1 cellular context compared by ENCODE assay signal in the genomic region with DNA sequence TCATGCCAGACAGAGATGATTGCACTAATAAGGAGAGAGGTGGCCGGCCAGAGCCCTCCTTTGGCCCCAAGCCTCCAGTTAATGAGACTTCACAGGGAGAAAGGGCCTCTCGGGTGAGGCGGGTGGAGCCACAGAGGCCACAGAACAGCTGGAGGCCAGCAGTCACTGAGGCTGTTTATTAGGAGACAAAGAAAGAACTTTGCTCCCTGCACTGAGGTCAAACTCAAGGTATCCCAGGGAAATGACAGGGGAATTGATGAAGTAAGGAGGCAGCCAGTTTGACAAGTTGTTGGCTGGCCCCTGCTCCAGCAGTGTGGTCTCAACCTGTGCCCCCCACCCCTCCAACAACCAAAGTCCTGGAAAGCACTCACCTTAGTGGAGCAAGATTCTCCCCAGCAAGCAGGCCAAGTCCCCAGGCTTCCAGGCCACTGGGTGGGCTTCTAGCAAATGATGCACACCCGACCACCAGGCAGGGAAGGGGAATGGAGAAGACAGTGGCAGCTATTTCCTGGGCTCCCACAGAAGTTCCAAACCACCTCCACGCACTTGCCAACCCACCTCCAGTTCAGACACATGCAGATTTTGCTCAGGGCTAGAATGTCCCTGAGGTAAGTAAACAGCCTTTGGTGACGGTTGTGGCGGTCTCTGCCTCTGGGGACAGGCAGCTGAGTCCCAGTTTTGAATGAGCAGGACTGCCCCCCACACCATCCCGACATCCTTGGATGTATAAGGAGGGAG.
TF ChIP-seq lines count a peak whose summit lies in the region.

No MANE protein-coding gene starts in this region.

TF ChIP-seq in H1, 55 proteins besides CTCF, POLR2A, EP300 and RAD21:
- TF ChIP-seq, protein P1, sequence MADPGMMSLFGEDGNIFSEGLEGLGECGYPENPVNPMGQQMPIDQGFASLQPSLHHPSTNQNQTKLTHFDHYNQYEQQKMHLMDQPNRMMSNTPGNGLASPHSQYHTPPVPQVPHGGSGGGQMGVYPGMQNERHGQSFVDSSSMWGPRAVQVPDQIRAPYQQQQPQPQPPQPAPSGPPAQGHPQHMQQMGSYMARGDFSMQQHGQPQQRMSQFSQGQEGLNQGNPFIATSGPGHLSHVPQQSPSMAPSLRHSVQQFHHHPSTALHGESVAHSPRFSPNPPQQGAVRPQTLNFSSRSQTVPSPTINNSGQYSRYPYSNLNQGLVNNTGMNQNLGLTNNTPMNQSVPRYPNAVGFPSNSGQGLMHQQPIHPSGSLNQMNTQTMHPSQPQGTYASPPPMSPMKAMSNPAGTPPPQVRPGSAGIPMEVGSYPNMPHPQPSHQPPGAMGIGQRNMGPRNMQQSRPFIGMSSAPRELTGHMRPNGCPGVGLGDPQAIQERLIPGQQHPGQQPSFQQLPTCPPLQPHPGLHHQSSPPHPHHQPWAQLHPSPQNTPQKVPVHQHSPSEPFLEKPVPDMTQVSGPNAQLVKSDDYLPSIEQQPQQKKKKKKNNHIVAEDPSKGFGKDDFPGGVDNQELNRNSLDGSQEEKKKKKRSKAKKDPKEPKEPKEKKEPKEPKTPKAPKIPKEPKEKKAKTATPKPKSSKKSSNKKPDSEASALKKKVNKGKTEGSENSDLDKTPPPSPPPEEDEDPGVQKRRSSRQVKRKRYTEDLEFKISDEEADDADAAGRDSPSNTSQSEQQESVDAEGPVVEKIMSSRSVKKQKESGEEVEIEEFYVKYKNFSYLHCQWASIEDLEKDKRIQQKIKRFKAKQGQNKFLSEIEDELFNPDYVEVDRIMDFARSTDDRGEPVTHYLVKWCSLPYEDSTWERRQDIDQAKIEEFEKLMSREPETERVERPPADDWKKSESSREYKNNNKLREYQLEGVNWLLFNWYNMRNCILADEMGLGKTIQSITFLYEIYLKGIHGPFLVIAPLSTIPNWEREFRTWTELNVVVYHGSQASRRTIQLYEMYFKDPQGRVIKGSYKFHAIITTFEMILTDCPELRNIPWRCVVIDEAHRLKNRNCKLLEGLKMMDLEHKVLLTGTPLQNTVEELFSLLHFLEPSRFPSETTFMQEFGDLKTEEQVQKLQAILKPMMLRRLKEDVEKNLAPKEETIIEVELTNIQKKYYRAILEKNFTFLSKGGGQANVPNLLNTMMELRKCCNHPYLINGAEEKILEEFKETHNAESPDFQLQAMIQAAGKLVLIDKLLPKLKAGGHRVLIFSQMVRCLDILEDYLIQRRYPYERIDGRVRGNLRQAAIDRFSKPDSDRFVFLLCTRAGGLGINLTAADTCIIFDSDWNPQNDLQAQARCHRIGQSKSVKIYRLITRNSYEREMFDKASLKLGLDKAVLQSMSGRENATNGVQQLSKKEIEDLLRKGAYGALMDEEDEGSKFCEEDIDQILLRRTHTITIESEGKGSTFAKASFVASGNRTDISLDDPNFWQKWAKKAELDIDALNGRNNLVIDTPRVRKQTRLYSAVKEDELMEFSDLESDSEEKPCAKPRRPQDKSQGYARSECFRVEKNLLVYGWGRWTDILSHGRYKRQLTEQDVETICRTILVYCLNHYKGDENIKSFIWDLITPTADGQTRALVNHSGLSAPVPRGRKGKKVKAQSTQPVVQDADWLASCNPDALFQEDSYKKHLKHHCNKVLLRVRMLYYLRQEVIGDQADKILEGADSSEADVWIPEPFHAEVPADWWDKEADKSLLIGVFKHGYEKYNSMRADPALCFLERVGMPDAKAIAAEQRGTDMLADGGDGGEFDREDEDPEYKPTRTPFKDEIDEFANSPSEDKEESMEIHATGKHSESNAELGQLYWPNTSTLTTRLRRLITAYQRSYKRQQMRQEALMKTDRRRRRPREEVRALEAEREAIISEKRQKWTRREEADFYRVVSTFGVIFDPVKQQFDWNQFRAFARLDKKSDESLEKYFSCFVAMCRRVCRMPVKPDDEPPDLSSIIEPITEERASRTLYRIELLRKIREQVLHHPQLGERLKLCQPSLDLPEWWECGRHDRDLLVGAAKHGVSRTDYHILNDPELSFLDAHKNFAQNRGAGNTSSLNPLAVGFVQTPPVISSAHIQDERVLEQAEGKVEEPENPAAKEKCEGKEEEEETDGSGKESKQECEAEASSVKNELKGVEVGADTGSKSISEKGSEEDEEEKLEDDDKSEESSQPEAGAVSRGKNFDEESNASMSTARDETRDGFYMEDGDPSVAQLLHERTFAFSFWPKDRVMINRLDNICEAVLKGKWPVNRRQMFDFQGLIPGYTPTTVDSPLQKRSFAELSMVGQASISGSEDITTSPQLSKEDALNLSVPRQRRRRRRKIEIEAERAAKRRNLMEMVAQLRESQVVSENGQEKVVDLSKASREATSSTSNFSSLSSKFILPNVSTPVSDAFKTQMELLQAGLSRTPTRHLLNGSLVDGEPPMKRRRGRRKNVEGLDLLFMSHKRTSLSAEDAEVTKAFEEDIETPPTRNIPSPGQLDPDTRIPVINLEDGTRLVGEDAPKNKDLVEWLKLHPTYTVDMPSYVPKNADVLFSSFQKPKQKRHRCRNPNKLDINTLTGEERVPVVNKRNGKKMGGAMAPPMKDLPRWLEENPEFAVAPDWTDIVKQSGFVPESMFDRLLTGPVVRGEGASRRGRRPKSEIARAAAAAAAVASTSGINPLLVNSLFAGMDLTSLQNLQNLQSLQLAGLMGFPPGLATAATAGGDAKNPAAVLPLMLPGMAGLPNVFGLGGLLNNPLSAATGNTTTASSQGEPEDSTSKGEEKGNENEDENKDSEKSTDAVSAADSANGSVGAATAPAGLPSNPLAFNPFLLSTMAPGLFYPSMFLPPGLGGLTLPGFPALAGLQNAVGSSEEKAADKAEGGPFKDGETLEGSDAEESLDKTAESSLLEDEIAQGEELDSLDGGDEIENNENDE (IDR thresholded peaks at IDR 0.05; ENCODE audit: insufficient replicate concordance, low read length), result no peak
- TF ChIP-seq FOSL1 (IDR thresholded peaks at IDR 0.05; ENCODE audit: insufficient read depth, low read depth, low read length) (no peak), SP2 (IDR thresholded peaks at IDR 0.05; ENCODE audit: low read length) (no peak), CBX5 (IDR thresholded peaks at IDR 0.05; ENCODE audit: low read depth, low read length) (no peak), GTF2F1 (IDR thresholded peaks at IDR 0.05; ENCODE audit: borderline replicate concordance, low read depth, low read length) (no peak), RBBP5 (IDR thresholded peaks at IDR 0.05; ENCODE audit: borderline replicate concordance, low read depth, low read length) (no peak), SUZ12 (IDR thresholded peaks at IDR 0.05; ENCODE audit: low read length) (no peak), SIN3A (conservative IDR thresholded peaks at IDR 0.05 in 1 of 2, IDR thresholded peaks at IDR 0.05 in 1 of 2; ENCODE audit: low read depth in 1 of 2, low read length in 2 of 2) (no peak)
